ENCODE assay signal across 21 cellular contexts in genomic region chr16:86914850-86915717, GRCh38.
A peak's percentile ranks its signal among the peaks of the same experiment; 100 is the strongest.
DNase-seq lines count a peak whose midpoint lies in the region; ATAC-seq, FAIRE-seq and TF ChIP-seq lines count a peak whose summit lies in the region.
"Had no signal": no experiment of that assay in that cellular context is flagged by ENCODE, and none has a peak within 500 bp of the region (broad histone marks: within the 10 kb centered on the region; RNA-seq: fewer than 3 reads in every experiment).

No MANE protein-coding gene starts in this region.

- H3K27me3 ChIP-seq in endothelial cell of umbilical vein (ENCODE audit: control insufficient read depth in 2 of 2, insufficient read depth in 2 of 2, low read length in 2 of 2), result no peaks in the 10 kb centered on the region
- H3K27me3 ChIP-seq: BE2C had no signal

- H3K4me3 ChIP-seq in endothelial cell of umbilical vein (replicated peaks in 1 of 3; ENCODE audit: insufficient read depth in 1 of 3, low read depth in 1 of 3, low read length in 3 of 3), result no peak overlapping the region

- CTCF ChIA-PET in endothelial cell of umbilical vein (lab: Charles Lee), result interaction anchor here (1.1 to 1.4 kb wide), 6 partner anchors 14 to 148 kb away, joined by 3 to 7 read pairs (median 4); no protein-coding TSS in a partner anchor

- FAIRE-seq in HTR-8/SVneo (lab: Jason Lieb, UNC), result peak; percentile 44
- FAIRE-seq in endothelial cell of umbilical vein (lab: Jason Lieb, UNC), result peak; percentile 92
- FAIRE-seq: A204.1, GM19239 had no signal

- H3K27me3 Mint-ChIP-seq in nephron (ENCODE audit: low read depth), result peaks cover 38% of the 10 kb centered on the region
- peaks cover 10% of the 10 kb centered on the region for H3K27me3 Mint-ChIP-seq in stimulated activated memory B cell treated with anti-CD40 and anti-IgM and Interleukin-4, amounts not matched to agents 10 μg/mL and 1 μg/mL and 100 μg/mL, for 72 hours

- dilution Hi-C loops in endothelial cell of umbilical vein (cut with MboI; ENCODE audit: extremely low pct_ligation_motif_present, low sequenced_read_pairs), result no loop called here

- no peaks in the 10 kb centered on the region for H3K9me3 ChIP-seq in endothelial cell of umbilical vein (replicated peaks; ENCODE audit: control insufficient read depth, insufficient read depth, low read length)
- H3K9me3 ChIP-seq: BE2C had no signal

- H2AFZ ChIP-seq in endothelial cell of umbilical vein (ENCODE audit: low read depth, low read length), result peak overlapping the region; percentile 41

- DNase-seq in HTR-8/SVneo (ENCODE audit: insufficient read length, low spot score) (no peak), endothelial cell of umbilical vein (ENCODE audit: low read depth, low spot score) (peak; percentile 88), GM13976 (ENCODE audit: low spot score) (no peak), C1 segment of cervical spinal cord (lab: John Stamatoyannopoulos, UW) (no peak)
- DNase-seq: BE2C; CD4-positive, alpha-beta memory T cell; DMS153; GDM1; GOT3; NCI-H1417 treated with DMSO at 0.1 percent for 48 hours; NCI-H1930; NCI-H345; NCI-H524 treated with DMSO at 0.1 percent for 48 hours; PC-3 had no signal

- no peaks in the 10 kb centered on the region for H3K9me3 Mint-ChIP-seq in nephron
- peaks cover 3% of the 10 kb centered on the region for H3K9me3 Mint-ChIP-seq in stimulated activated memory B cell treated with anti-CD40 and anti-IgM and Interleukin-4, amounts not matched to agents 10 μg/mL and 1 μg/mL and 100 μg/mL, for 72 hours

- H3K27ac Mint-ChIP-seq in nephron, result peak overlapping the region; percentile 12 to 80 (median 67)
- H3K27ac Mint-ChIP-seq in stimulated activated memory B cell treated with anti-CD40 and anti-IgM and Interleukin-4, amounts not matched to agents 10 μg/mL and 1 μg/mL and 100 μg/mL, for 72 hours, result no peak overlapping the region
- H3K27ac Mint-ChIP-seq: CD4-positive, alpha-beta memory T cell had no signal

- no peaks in the 10 kb centered on the region for H3K9me1 ChIP-seq in endothelial cell of umbilical vein (replicated peaks; ENCODE audit: control insufficient read depth, extremely low read depth, insufficient read depth, low read length)

- H3K4me2 ChIP-seq in endothelial cell of umbilical vein (ENCODE audit: insufficient read depth, low read length), result peak overlapping the region; percentile 38

- ATAC-seq in stimulated activated memory B cell treated with anti-CD40 and anti-IgM and Interleukin-4, amounts not matched to agents 10 μg/mL and 1 μg/mL and 100 μg/mL, for 72 hours, result peak; percentile 49
- no peak for ATAC-seq in HG02884 (IDR thresholded peaks at IDR 0.05; ENCODE audit: unreplicated experiment)
- ATAC-seq: HCT116, PC-3 had no signal

- POLR2A ChIA-PET in endothelial cell of umbilical vein (lab: Charles Lee), result interaction anchor here (1.1 kb wide), 1 partner anchor 14 kb away, joined by 4 read pairs; no protein-coding TSS in a partner anchor

- H3K36me3 ChIP-seq in endothelial cell of umbilical vein (ENCODE audit: control insufficient read depth in 2 of 2, extremely low read depth in 1 of 2, insufficient read depth in 2 of 2, low read length in 2 of 2), result no peaks in the 10 kb centered on the region
- H3K36me3 ChIP-seq: BE2C had no signal

- intact Hi-C loops in endothelial cell of umbilical vein (cut with micrococcal nuclease), result loop anchor here (1.0 kb wide), 2 partner anchors 14 kb away; no protein-coding TSS in a partner anchor

- no peak for TF ChIP-seq POLR2A in endothelial cell of umbilical vein (IDR thresholded peaks at IDR 0.05; ENCODE audit: low read depth, low read length)

- H3K36me3 Mint-ChIP-seq in nephron (ENCODE audit: low read depth), result no peaks in the 10 kb centered on the region
- H3K36me3 Mint-ChIP-seq in stimulated activated memory B cell treated with anti-CD40 and anti-IgM and Interleukin-4, amounts not matched to agents 10 μg/mL and 1 μg/mL and 100 μg/mL, for 72 hours, result no peaks in the 10 kb centered on the region
- H3K36me3 Mint-ChIP-seq: CD4-positive, alpha-beta memory T cell had no signal

- no peak overlapping the region for H3K9ac ChIP-seq in endothelial cell of umbilical vein (replicated peaks; ENCODE audit: extremely low read depth, insufficient read depth, low read length)

- H3K4me1 Mint-ChIP-seq in nephron, result peaks cover 55% of the 10 kb centered on the region
- H3K4me1 Mint-ChIP-seq in stimulated activated memory B cell treated with anti-CD40 and anti-IgM and Interleukin-4, amounts not matched to agents 10 μg/mL and 1 μg/mL and 100 μg/mL, for 72 hours, result no peaks in the 10 kb centered on the region
- H3K4me1 Mint-ChIP-seq: CD4-positive, alpha-beta memory T cell had no signal

- H3K4me1 ChIP-seq in endothelial cell of umbilical vein (ENCODE audit: control insufficient read depth, extremely low read depth, insufficient read depth, low read length), result peaks cover 19% of the 10 kb centered on the region
- H3K4me1 ChIP-seq: BE2C had no signal

- no peak overlapping the region for H3K4me3 Mint-ChIP-seq in nephron
- H3K4me3 Mint-ChIP-seq in stimulated activated memory B cell treated with anti-CD40 and anti-IgM and Interleukin-4, amounts not matched to agents 10 μg/mL and 1 μg/mL and 100 μg/mL, for 72 hours, result no peak overlapping the region
- H3K4me3 Mint-ChIP-seq: CD4-positive, alpha-beta memory T cell had no signal

- H4K20me1 ChIP-seq in endothelial cell of umbilical vein (replicated peaks; ENCODE audit: control insufficient read depth, extremely low read depth, insufficient read depth, low read length), result no peaks in the 10 kb centered on the region

- no peaks in the 10 kb centered on the region for H3K79me2 ChIP-seq in endothelial cell of umbilical vein (ENCODE audit: control insufficient read depth, insufficient read depth, low read length)

- TF ChIP-seq CTCF in endothelial cell of umbilical vein (IDR thresholded peaks at IDR 0.05; ENCODE audit: extremely low read depth in 1 of 2, insufficient read depth in 1 of 2, low read depth in 1 of 2, low read length in 2 of 2) (no peak), nephron (IDR thresholded peaks at IDR 0.05; ENCODE audit: unreplicated experiment in 3 of 3) (no peak), GM13976 (IDR thresholded peaks at IDR 0.05; ENCODE audit: borderline replicate concordance, control extremely low read depth, extremely low read depth, insufficient read depth, missing control alignments) (no peak)

- peak overlapping the region; percentile 56 for H3K27ac ChIP-seq in endothelial cell of umbilical vein (ENCODE audit: insufficient read depth, low read depth, low read length)
- H3K27ac ChIP-seq: RWPE1 had no signal

- no TSS peak for BruUV-seq in endothelial cell of umbilical vein (replicated peaks; lab: Mats Ljungman, UMichigan)

- in situ Hi-C loops in GM13976 (cut with MboI; ENCODE audit: low sequenced_read_pairs, unreplicated experiment), result no loop called here

TF ChIP-seq in endothelial cell of umbilical vein, 7 proteins besides CTCF, POLR2A, EP300 and RAD21:
- TF ChIP-seq FOS (IDR thresholded peaks at IDR 0.05; ENCODE audit: borderline replicate concordance, insufficient read depth, low read length), result no peak
- TF ChIP-seq GATA2 (IDR thresholded peaks at IDR 0.05; ENCODE audit: insufficient read depth, insufficient read length, low read depth, low read length), result peak; percentile 73
- peak; percentile 63 for TF ChIP-seq POLR2AphosphoS5 (IDR thresholded peaks at IDR 0.05; ENCODE audit: insufficient read depth, low read depth, low read length)
- no peak for TF ChIP-seq EZH2 (IDR thresholded peaks at IDR 0.05; ENCODE audit: borderline replicate concordance, low read depth, low read length, severe bottlenecking)
- no peak for TF ChIP-seq MYC (IDR thresholded peaks at IDR 0.05; ENCODE audit: low read depth, low read length)
- TF ChIP-seq JUN (IDR thresholded peaks at IDR 0.05; ENCODE audit: borderline replicate concordance, insufficient read depth, insufficient read length, low read depth), result peak; percentile 21
- TF ChIP-seq MAX (IDR thresholded peaks at IDR 0.05; ENCODE audit: insufficient read depth, insufficient read length), result no peak
